Comparison of ENCODE assay signal across 20 cellular contexts in the genomic region with DNA sequence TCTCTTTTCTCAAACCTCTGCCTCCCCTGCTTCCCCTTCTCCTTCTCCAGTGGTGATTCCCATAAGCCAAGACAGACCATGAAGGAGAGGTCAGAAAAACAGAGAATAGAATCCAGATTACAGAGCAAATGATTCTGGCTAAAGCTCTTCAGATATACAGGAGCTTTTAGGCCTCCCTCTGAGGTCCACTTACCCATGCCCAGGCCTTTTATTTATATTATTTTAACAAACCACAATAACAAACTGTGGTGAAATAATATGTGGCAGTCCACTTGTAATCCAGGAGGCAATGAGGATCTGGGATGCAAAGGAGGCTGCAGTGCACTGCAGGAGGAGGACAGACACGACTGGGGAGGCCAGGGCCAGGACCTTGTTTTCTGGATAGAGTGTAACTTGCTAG.
"Had no signal": no experiment of that assay in that cellular context is flagged by ENCODE, and none has a peak within 500 bp of the region (broad histone marks: within the 10 kb centered on the region; RNA-seq: fewer than 3 reads in every experiment).

No MANE protein-coding gene starts in this region.

- H3K9me3 ChIP-seq: esophagus muscularis mucosa, neutrophil, pancreas, right lobe of liver, suprapubic skin, transverse colon, upper lobe of right lung, uterus had no signal

- H3K27ac ChIP-seq: coronary artery, esophagus muscularis mucosa, neutrophil, pancreas, right lobe of liver, suprapubic skin, transverse colon, upper lobe of right lung, uterus had no signal

- DNase-seq: dermis blood vessel endothelial cell; effector memory CD4-positive, alpha-beta T cell; head of caudate nucleus; pancreas; right lobe of liver; small intestine; stimulated activated CD4-positive, alpha-beta T cell treated with anti-CD3 and anti-CD28 coated beads, Interleukin-12 subunit alpha, Interleukin-12 subunit beta, amount 100 ng/mL, for 4 hours; stimulated activated CD4-positive, alpha-beta T cell treated with anti-CD3 and anti-CD28 coated beads, Interleukin-1b, Interleukin-23, amount 100 ng/mL, for 48 hours; stimulated activated CD4-positive, alpha-beta T cell treated with anti-CD3 and anti-CD28 coated beads, Interleukin-4, amount 100 ng/mL, for 1 hour; stimulated activated CD8-positive, alpha-beta memory T cell treated with anti-CD3 and anti-CD28 coated beads, Interleukin-4, amount 100 ng/mL, for 48 hours; stimulated activated naive CD4-positive, alpha-beta T cell; stimulated activated naive CD8-positive, alpha-beta T cell treated with anti-CD3 and anti-CD28 coated beads, Interleukin-15, amount 100 ng/mL, for 72 hours; transverse colon; upper lobe of right lung; uterus had no signal

- H3K27me3 ChIP-seq: esophagus muscularis mucosa, neutrophil, pancreas, right lobe of liver, suprapubic skin, transverse colon, upper lobe of right lung, uterus had no signal

- H3K4me1 ChIP-seq: pancreas, right lobe of liver, suprapubic skin, transverse colon, upper lobe of right lung, uterus had no signal

- H3K36me3 ChIP-seq: esophagus muscularis mucosa, neutrophil, pancreas, right lobe of liver, suprapubic skin, transverse colon, upper lobe of right lung, uterus had no signal

- H3K4me3 ChIP-seq: coronary artery, esophagus muscularis mucosa, lung, pancreas, right lobe of liver, suprapubic skin, transverse colon, upper lobe of right lung, uterus had no signal
